In the genomic region with DNA sequence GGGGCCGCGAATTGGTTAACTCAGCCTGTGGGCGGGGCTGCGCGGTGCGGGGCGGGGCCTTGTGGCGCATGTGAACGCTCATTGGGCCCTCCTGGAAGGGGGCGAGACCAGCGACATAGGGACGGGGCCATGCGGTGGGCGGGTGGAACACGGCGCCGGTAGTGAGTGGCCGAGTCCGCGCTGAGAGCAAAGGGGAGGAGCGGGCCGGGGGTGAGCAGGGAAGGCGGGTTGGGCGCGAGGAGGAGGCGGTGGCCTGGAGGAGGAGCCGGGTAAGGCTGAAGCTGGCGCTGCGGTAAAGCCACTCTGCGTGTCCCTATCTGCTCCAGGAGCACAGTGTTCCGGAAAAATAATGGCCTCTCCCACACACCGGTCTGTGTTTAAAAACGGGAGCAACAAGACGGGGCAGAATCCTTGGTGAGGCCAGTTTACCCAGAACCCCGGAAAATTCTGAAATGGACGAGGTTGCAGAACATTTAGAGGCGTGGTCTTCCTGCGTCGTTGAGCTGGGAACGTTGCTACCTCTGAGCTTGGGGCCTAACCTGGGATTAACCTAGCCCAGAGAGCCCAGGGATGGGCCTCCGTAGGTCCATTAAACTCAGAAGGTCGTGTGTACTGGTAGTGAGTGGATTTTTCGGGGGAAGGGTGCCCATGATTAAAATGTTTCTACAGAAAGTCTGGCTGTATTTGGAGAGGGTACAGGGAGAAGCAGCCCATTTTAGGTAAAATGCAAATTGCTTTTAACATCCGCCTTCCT, we compare ENCODE assay signal across 8 cellular contexts. TPM values are rescaled to one million over a fixed set of nuclear protein-coding genes. Genes with fewer than 3 reads are reported as not detected.
DNase-seq lines count a peak whose midpoint lies in the region; FAIRE-seq and TF ChIP-seq lines count a peak whose summit lies in the region.

No MANE protein-coding gene starts in this region.

- no peaks in the 10 kb centered on the region for H3K36me3 ChIP-seq in MM.1S (replicated peaks; ENCODE audit: insufficient read depth, low read length)
- H3K36me3 ChIP-seq in neural progenitor cell, result no peaks in the 10 kb centered on the region
- H3K36me3 ChIP-seq in stomach smooth muscle (ENCODE audit: control insufficient read depth in 2 of 2, insufficient read depth in 2 of 2, low read length in 2 of 2), result no peaks in the 10 kb centered on the region

- peaks cover 7% of the 10 kb centered on the region for H3K36me3 Mint-ChIP-seq in neural progenitor cell

- peak overlapping the region; percentile 88 for H3K27ac ChIP-seq in MM.1S (ENCODE audit: low read length)
- H3K27ac ChIP-seq in neural progenitor cell, result peak overlapping the region; percentile 49
- peak overlapping the region; percentile 98 for H3K27ac ChIP-seq in stomach smooth muscle (ENCODE audit: low read length)

- H3K9ac ChIP-seq in MM.1S (ENCODE audit: low read length), result peak overlapping the region; percentile 80
- H3K9ac ChIP-seq in neural progenitor cell, result peak overlapping the region; percentile 7
- H3K9ac ChIP-seq in stomach smooth muscle (ENCODE audit: low read length in 2 of 2), result peak overlapping the region; percentile 94 to 97

- H2AFZ ChIP-seq in MM.1S (ENCODE audit: low read length) (peak overlapping the region; percentile 99), neural progenitor cell (replicated peaks) (peak overlapping the region; percentile 53)

- H3K79me2 ChIP-seq in MM.1S (ENCODE audit: low read length) (peaks cover 11% of the 10 kb centered on the region; the same call in 1 of the 2 replicates), neural progenitor cell (ENCODE audit: low read depth) (peaks cover 40% of the 10 kb centered on the region)

- peak; percentile 99 for DNase-seq in HCEC 1CT
- peak; percentile 99 for DNase-seq in MM.1S
- DNase-seq in SHP77 treated with DMSO at 0.1 percent for 48 hours (lab: John Stamatoyannopoulos, UW), result peak; percentile 94
- peak; percentile 100 for DNase-seq in activated gamma-delta T cell treated with Interleukin-2 at 50 U/mL for 16 hours
- DNase-seq in fibroblast of villous mesenchyme (ENCODE audit: low read depth), result peak; percentile 99
- peak; percentile 100 for DNase-seq in neural progenitor cell (ENCODE audit: low spot score)

- H3K9me2 ChIP-seq in MM.1S (replicated peaks; ENCODE audit: insufficient read depth, low read length), result no peaks in the 10 kb centered on the region

- H3K4me3 ChIP-seq in MM.1S (ENCODE audit: low read length) (peak overlapping the region; percentile 91), fibroblast of villous mesenchyme (ENCODE audit: low read depth, low read length) (peak overlapping the region; percentile 73), neural progenitor cell (peak overlapping the region; percentile 57), stomach smooth muscle (ENCODE audit: low read length in 2 of 2) (peak overlapping the region; percentile 83 to 87)

- H4K20me1 ChIP-seq in MM.1S (ENCODE audit: insufficient read depth, low read length), result no peaks in the 10 kb centered on the region
- H4K20me1 ChIP-seq in neural progenitor cell (ENCODE audit: low read depth), result peaks cover 9% of the 10 kb centered on the region

- no peaks in the 10 kb centered on the region for H3K9me3 Mint-ChIP-seq in neural progenitor cell

- no peaks in the 10 kb centered on the region for H3K9me3 ChIP-seq in MM.1S (replicated peaks; ENCODE audit: insufficient read depth, low read length)
- H3K9me3 ChIP-seq in neural progenitor cell (ENCODE audit: low read depth), result no peaks in the 10 kb centered on the region
- no peaks in the 10 kb centered on the region for H3K9me3 ChIP-seq in stomach smooth muscle (ENCODE audit: control insufficient read depth in 2 of 2, low read length in 2 of 2)

- H3K4me1 Mint-ChIP-seq in neural progenitor cell, result peaks cover 37% of the 10 kb centered on the region

- peak overlapping the region; percentile 96 for H3K27ac Mint-ChIP-seq in neural progenitor cell

- peak overlapping the region; percentile 90 for H3K4me3 Mint-ChIP-seq in neural progenitor cell

- H3K4me2 ChIP-seq in MM.1S (ENCODE audit: low read depth, low read length), result peak overlapping the region; percentile 93
- peak overlapping the region; percentile 70 for H3K4me2 ChIP-seq in neural progenitor cell

- H3K4me1 ChIP-seq in MM.1S (ENCODE audit: low read length), result peaks cover 7% of the 10 kb centered on the region
- H3K4me1 ChIP-seq in neural progenitor cell, result peaks cover 14% of the 10 kb centered on the region
- peaks cover 19% of the 10 kb centered on the region for H3K4me1 ChIP-seq in stomach smooth muscle (ENCODE audit: control insufficient read depth, insufficient read depth, low read length)

- peaks cover 4% of the 10 kb centered on the region for H3K27me3 Mint-ChIP-seq in neural progenitor cell (ENCODE audit: insufficient read depth, low read depth)

- H3F3A ChIP-seq in MM.1S (ENCODE audit: insufficient read depth, low read length) (peaks cover 9% of the 10 kb centered on the region), neural progenitor cell (ENCODE audit: low read depth) (peaks cover 21% of the 10 kb centered on the region)

- FAIRE-seq in G401.6 (lab: Jason Lieb, UNC), result peak; percentile 94

- no peaks in the 10 kb centered on the region for H3K27me3 ChIP-seq in MM.1S (replicated peaks; ENCODE audit: insufficient read depth, low read length)
- H3K27me3 ChIP-seq in neural progenitor cell, result no peaks in the 10 kb centered on the region
- no peaks in the 10 kb centered on the region for H3K27me3 ChIP-seq in stomach smooth muscle (ENCODE audit: control insufficient read depth in 1 of 2, insufficient read depth in 2 of 2, low read length in 2 of 2)

- TF ChIP-seq CTCF in MM.1S (IDR thresholded peaks at IDR 0.05; ENCODE audit: low read length) (no peak), fibroblast of villous mesenchyme (IDR thresholded peaks at IDR 0.05; ENCODE audit: insufficient read depth, low read depth, low read length) (no peak), neural progenitor cell (IDR thresholded peaks at IDR 0.05) (no peak)

RNA-seq across cellular contexts. Expression of a gene that starts 0.5 kb away (rescaled TPM):
- total RNA-seq in fibroblast of villous mesenchyme (13.4 and 20.3 TPM in 2 replicates), neural progenitor cell (ENCODE audit: low replicate concordance) (68.8 and 96.0 TPM in 2 replicates)

RNA-seq across cellular contexts. Expression of a gene that starts 32.6 kb away (rescaled TPM):
- 28.7 and 37.6 TPM in 2 replicates for total RNA-seq in fibroblast of villous mesenchyme
- total RNA-seq in neural progenitor cell (ENCODE audit: low replicate concordance), result 37.0 and 60.6 TPM in 2 replicates

RNA-seq across cellular contexts. Expression of a gene that starts 32.7 kb away (rescaled TPM):
- total RNA-seq in fibroblast of villous mesenchyme (7.1 and 13.8 TPM in 2 replicates), neural progenitor cell (ENCODE audit: low replicate concordance) (9.4 and 14.6 TPM in 2 replicates)

Comparison
In these comparisons a context has a peak if more than half of its experiments do, and no peak if none do; other contexts are left out.
1. Peak in every context shown above with its lines: DNase-seq, H3K4me3 ChIP-seq and H3K27ac ChIP-seq.
2. H3K9ac ChIP-seq: peak in every context shown above with its lines; median percentile 96 in stomach smooth muscle; 80 in MM.1S; 7 in neural progenitor cell.